Comparison of ENCODE assay signal across 11 cellular contexts in the genomic region with DNA sequence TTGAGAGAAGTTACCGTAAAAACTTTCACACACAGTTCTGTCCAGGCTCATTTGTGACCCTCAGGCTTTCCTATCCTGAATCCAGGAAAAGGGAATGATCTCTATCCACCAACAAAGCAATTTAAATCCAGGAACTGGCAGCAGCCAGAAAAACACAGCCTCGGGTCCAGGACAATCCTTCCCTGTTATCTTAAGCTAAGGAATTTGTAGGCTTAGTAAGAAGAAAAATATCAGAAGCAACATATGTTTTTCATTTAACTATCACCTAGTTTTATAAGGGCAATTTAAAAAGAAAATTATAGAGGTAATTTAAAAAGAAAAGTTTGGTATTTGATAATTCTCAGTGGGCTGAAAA. TPM values are rescaled to one million over a fixed set of nuclear protein-coding genes. Genes with fewer than 3 reads are reported as not detected.
DNase-seq lines count a peak whose midpoint lies in the region; ATAC-seq and TF ChIP-seq lines count a peak whose summit lies in the region.
"Had no signal": no experiment of that assay in that cellular context is flagged by ENCODE, and none has a peak within 500 bp of the region (broad histone marks: within the 10 kb centered on the region; RNA-seq: fewer than 3 reads in every experiment).

No MANE protein-coding gene starts in this region.

- H3K27ac ChIP-seq in SK-N-SH (ENCODE audit: low read depth in 2 of 2, low read length in 1 of 2), result peak overlapping the region; percentile 87 to 91
- H3K27ac ChIP-seq in dorsolateral prefrontal cortex, result peak overlapping the region in 45 of 59 donors; percentile 4 to 86 (median 70)
- H3K27ac ChIP-seq in mesenchymal stem cell (ENCODE audit: low read length, poor library complexity, severe bottlenecking), result peak overlapping the region; percentile 67
- peak overlapping the region in 3 of 4 donors; percentile 56 to 84 (median 77) for H3K27ac ChIP-seq in tibial nerve

- TF ChIP-seq CTCF in SK-N-SH (IDR thresholded peaks at IDR 0.05) (no peak), dorsolateral prefrontal cortex (IDR thresholded peaks at IDR 0.05 in 54 of 56, conservative IDR thresholded peaks at IDR 0.05 in 2 of 56; ENCODE audit: low read depth in 1 of 56, partially characterized antibody in 56 of 56) (no peak), tibial nerve (IDR thresholded peaks at IDR 0.05) (no peak)

- peak overlapping the region; percentile 14; the same call in 1 of the 2 replicates for H2AFZ ChIP-seq in SK-N-SH (ENCODE audit: low read depth)
- no peak overlapping the region for H2AFZ ChIP-seq in mesenchymal stem cell (ENCODE audit: low read depth, low read length)

- H3K23ac ChIP-seq in mesenchymal stem cell (ENCODE audit: low read length in 2 of 2), result no peak overlapping the region

- H3K4me2 ChIP-seq in SK-N-SH, result peak overlapping the region; percentile 66
- no peak overlapping the region for H3K4me2 ChIP-seq in mesenchymal stem cell (ENCODE audit: low read length, poor library complexity, severe bottlenecking)

- H3K9me3 ChIP-seq in SK-N-SH (no peaks in the 10 kb centered on the region), mesenchymal stem cell (ENCODE audit: control insufficient read depth, low read length) (no peaks in the 10 kb centered on the region), tibial nerve (no peaks in the 10 kb centered on the region)
- H3K9me3 ChIP-seq: HAP-1 had no signal

- H4K8ac ChIP-seq in mesenchymal stem cell (ENCODE audit: low read length), result no peak overlapping the region

- H3K79me1 ChIP-seq in mesenchymal stem cell (replicated peaks; ENCODE audit: low read length, poor library complexity, severe bottlenecking), result peaks cover 26% of the 10 kb centered on the region

- POLR2A ChIA-PET in SK-N-SH (lab: Yijun Ruan, JAX), result interaction anchor here (1.0 to 1.9 kb wide), 3 partner anchors 24 to 70 kb away, joined by 4 to 6 read pairs (median 5); no protein-coding TSS in a partner anchor

- no peak overlapping the region for H3K4ac ChIP-seq in mesenchymal stem cell (ENCODE audit: low read depth in 1 of 2, low read length in 2 of 2)

- intact Hi-C loops in dorsolateral prefrontal cortex (cut with DNase I), result loop anchor here in 1 of 2 donors (5.0 kb wide), 1 partner anchor 66 kb away; no protein-coding TSS in a partner anchor

- H2AK5ac ChIP-seq in mesenchymal stem cell (ENCODE audit: low read length, severe bottlenecking), result no peak overlapping the region

- no peak for TF ChIP-seq POLR2A in tibial nerve (IDR thresholded peaks at IDR 0.05)

- no peaks in the 10 kb centered on the region for H4K20me1 ChIP-seq in SK-N-SH (ENCODE audit: insufficient read depth)

- H3K4me1 ChIP-seq in SK-N-SH (ENCODE audit: control insufficient read depth in 1 of 2, insufficient read depth in 2 of 2, low read depth in 1 of 2, low read length in 1 of 2) (peaks cover 48 to 55% of the 10 kb centered on the region in 2 experiments), mesenchymal stem cell (ENCODE audit: control insufficient read depth, insufficient read depth, low read depth, low read length) (peaks cover 27% of the 10 kb centered on the region), tibial nerve (peaks cover 0 to 34% (median 14%) of the 10 kb centered on the region in 4 donors)

- no peak overlapping the region for H2BK120ac ChIP-seq in mesenchymal stem cell (ENCODE audit: low read depth, low read length)

- H3K18ac ChIP-seq in mesenchymal stem cell (ENCODE audit: low read depth in 1 of 2, low read length in 2 of 2), result peak overlapping the region in 1 of 2 experiments; percentile 25

- H3K27me3 ChIP-seq in SK-N-SH (ENCODE audit: insufficient read depth) (no peaks in the 10 kb centered on the region), dorsolateral prefrontal cortex (no peaks in the 10 kb centered on the region), mesenchymal stem cell (ENCODE audit: control insufficient read depth in 1 of 2, insufficient read depth in 1 of 2, low read length in 2 of 2) (no peaks in the 10 kb centered on the region), tibial nerve (no peaks in the 10 kb centered on the region)

- H4K91ac ChIP-seq in mesenchymal stem cell (ENCODE audit: low read length), result no peak overlapping the region

- H3K14ac ChIP-seq in mesenchymal stem cell (ENCODE audit: low read length in 2 of 2), result no peak overlapping the region

- no peak for DNase-seq in SK-N-SH
- DNase-seq in dorsolateral prefrontal cortex, result no peak
- no peak for DNase-seq in mesenchymal stem cell
- no peak for DNase-seq in tibial nerve (ENCODE audit: low spot score in 2 of 2)
- no peak for DNase-seq in NCI-H1694 treated with DMSO at 0.1 percent for 48 hours (lab: John Stamatoyannopoulos, UW)
- no peak for DNase-seq in NCI-H1930 (lab: John Stamatoyannopoulos, UW)
- DNase-seq: GF-D8, NCI-H1105 had no signal

- peak in 1 of 2 experiments; percentile 66; a peak in 2 of 4 replicates for TF ChIP-seq EP300 in SK-N-SH (IDR thresholded peaks at IDR 0.05; ENCODE audit: borderline replicate concordance in 1 of 2, low read depth in 1 of 2, low read length in 1 of 2)
- TF ChIP-seq EP300 in tibial nerve (IDR thresholded peaks at IDR 0.05), result no peak

- H3K36me3 ChIP-seq in SK-N-SH (replicated peaks in 1 of 2; ENCODE audit: control insufficient read depth in 1 of 2, insufficient read depth in 2 of 2, low read length in 1 of 2) (peaks cover 9 to 19% of the 10 kb centered on the region in 2 experiments), mesenchymal stem cell (ENCODE audit: control insufficient read depth in 1 of 2, insufficient read depth in 2 of 2, low read depth in 1 of 2, low read length in 2 of 2) (peaks cover 3 to 17% of the 10 kb centered on the region in 2 experiments), tibial nerve (peaks cover 0 to 23% (median 0%) of the 10 kb centered on the region in 3 donors)
- H3K36me3 ChIP-seq: HAP-1 had no signal

- no peak for ATAC-seq in GM19455 (IDR thresholded peaks at IDR 0.05; ENCODE audit: unreplicated experiment)
- ATAC-seq: stimulated activated effector memory CD8-positive, alpha-beta T cell treated with anti-CD3 and anti-CD28 coated beads, Interleukin-12 subunit alpha, Interleukin-12 subunit beta, amount 100 ng/mL, for 72 hours had no signal

- WGBS in SK-N-SH (ENCODE audit: low lambda C conversion rate), result 48% methylated on average over 2 of the region's 2 CpGs
- 94% methylated on average over 1 of the region's 2 CpGs for WGBS in mesenchymal stem cell
- 36 to 41% methylated on average over 2 of the region's 2 CpGs for WGBS in tibial nerve, 2 donors

- H3F3A ChIP-seq in SK-N-SH (replicated peaks; ENCODE audit: insufficient read depth), result peaks cover 40% of the 10 kb centered on the region

- CTCF ChIA-PET in SK-N-SH (lab: Yijun Ruan, JAX), result interaction anchor here (0.7 to 4.0 kb wide), 15 partner anchors 9 to 297 kb away, joined by 3 to 17 read pairs (median 4); no protein-coding TSS in a partner anchor

- no peaks in the 10 kb centered on the region for H3K9me2 ChIP-seq in SK-N-SH

- H3K9ac ChIP-seq in SK-N-SH (peak overlapping the region; percentile 45), mesenchymal stem cell (ENCODE audit: low read length) (peak overlapping the region; percentile 68)

- no peak overlapping the region for H2BK15ac ChIP-seq in mesenchymal stem cell (ENCODE audit: low read depth, poor library complexity, severe bottlenecking)

- H2BK12ac ChIP-seq in mesenchymal stem cell (ENCODE audit: low read length in 2 of 2), result no peak overlapping the region

- no peak for TF ChIP-seq RAD21 in SK-N-SH (IDR thresholded peaks at IDR 0.05; ENCODE audit: low read length)

- H3K79me2 ChIP-seq in SK-N-SH (ENCODE audit: insufficient read depth), result peaks cover 77% of the 10 kb centered on the region

- H2BK5ac ChIP-seq in mesenchymal stem cell (ENCODE audit: low read depth, low read length, poor library complexity, severe bottlenecking), result no peak overlapping the region

- H3K4me3 ChIP-seq in SK-N-SH (ENCODE audit: low read depth in 2 of 2, low read length in 1 of 2) (no peak overlapping the region), dorsolateral prefrontal cortex (no peak overlapping the region), mesenchymal stem cell (ENCODE audit: insufficient read depth in 1 of 2, low read depth in 1 of 2, low read length in 2 of 2) (no peak overlapping the region), tibial nerve (no peak overlapping the region)
- H3K4me3 ChIP-seq: HAP-1 had no signal

TF ChIP-seq in SK-N-SH, 30 proteins besides CTCF, POLR2A, EP300 and RAD21 (continues in another document):
- TF ChIP-seq, protein P1, sequence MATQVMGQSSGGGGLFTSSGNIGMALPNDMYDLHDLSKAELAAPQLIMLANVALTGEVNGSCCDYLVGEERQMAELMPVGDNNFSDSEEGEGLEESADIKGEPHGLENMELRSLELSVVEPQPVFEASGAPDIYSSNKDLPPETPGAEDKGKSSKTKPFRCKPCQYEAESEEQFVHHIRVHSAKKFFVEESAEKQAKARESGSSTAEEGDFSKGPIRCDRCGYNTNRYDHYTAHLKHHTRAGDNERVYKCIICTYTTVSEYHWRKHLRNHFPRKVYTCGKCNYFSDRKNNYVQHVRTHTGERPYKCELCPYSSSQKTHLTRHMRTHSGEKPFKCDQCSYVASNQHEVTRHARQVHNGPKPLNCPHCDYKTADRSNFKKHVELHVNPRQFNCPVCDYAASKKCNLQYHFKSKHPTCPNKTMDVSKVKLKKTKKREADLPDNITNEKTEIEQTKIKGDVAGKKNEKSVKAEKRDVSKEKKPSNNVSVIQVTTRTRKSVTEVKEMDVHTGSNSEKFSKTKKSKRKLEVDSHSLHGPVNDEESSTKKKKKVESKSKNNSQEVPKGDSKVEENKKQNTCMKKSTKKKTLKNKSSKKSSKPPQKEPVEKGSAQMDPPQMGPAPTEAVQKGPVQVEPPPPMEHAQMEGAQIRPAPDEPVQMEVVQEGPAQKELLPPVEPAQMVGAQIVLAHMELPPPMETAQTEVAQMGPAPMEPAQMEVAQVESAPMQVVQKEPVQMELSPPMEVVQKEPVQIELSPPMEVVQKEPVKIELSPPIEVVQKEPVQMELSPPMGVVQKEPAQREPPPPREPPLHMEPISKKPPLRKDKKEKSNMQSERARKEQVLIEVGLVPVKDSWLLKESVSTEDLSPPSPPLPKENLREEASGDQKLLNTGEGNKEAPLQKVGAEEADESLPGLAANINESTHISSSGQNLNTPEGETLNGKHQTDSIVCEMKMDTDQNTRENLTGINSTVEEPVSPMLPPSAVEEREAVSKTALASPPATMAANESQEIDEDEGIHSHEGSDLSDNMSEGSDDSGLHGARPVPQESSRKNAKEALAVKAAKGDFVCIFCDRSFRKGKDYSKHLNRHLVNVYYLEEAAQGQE (IDR thresholded peaks at IDR 0.05; ENCODE audit: low read depth, low read length), result peak; percentile 53; the same call in 1 of the 2 replicates
- TF ChIP-seq, protein P2, sequence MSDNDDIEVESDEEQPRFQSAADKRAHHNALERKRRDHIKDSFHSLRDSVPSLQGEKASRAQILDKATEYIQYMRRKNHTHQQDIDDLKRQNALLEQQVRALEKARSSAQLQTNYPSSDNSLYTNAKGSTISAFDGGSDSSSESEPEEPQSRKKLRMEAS (IDR thresholded peaks at IDR 0.05; ENCODE audit: low read depth), result no peak

RNA-seq across cellular contexts. Expression of a gene that starts 47.1 kb away (rescaled TPM):
- 24.0 and 30.7 TPM in 2 replicates for polyA plus RNA-seq in SK-N-SH (2012; rRNA removed)
- polyA plus RNA-seq in SK-N-SH (2012; cell fraction: cytosol; rRNA removed), result 26.9 and 29.1 TPM in 2 replicates
- 24.0 and 32.4 TPM in 2 replicates for polyA plus RNA-seq in SK-N-SH (2012; cell fraction: nucleus; rRNA removed)
- 100 to 1,000 TPM in 2 of 120 experiments, 10 to 100 TPM in 118; 59.9 to 107 (median 79.7) TPM for total RNA-seq in dorsolateral prefrontal cortex
- 14.2 TPM for polyA plus RNA-seq in mesenchymal stem cell (2013, experiment 1 of 2)
- polyA plus RNA-seq in mesenchymal stem cell (2013, experiment 2 of 2), result 13.9 TPM
- total RNA-seq in tibial nerve, result 100 to 1,000 TPM in 1 of 4 donors, 10 to 100 TPM in 3; 32.6 to 110 (median 59.7) TPM
